In genomic region chr17:75135946-75136345, GRCh38 we compare ENCODE assay signal across 21 cellular contexts. TPM values are rescaled to one million over a fixed set of nuclear protein-coding genes. Genes with fewer than 3 reads are reported as not detected.
DNase-seq lines count a peak whose midpoint lies in the region; ATAC-seq, FAIRE-seq and TF ChIP-seq lines count a peak whose summit lies in the region.
"Had no signal": no experiment of that assay in that cellular context is flagged by ENCODE, and none has a peak within 500 bp of the region (broad histone marks: within the 10 kb centered on the region; RNA-seq: fewer than 3 reads in every experiment).

No MANE protein-coding gene starts in this region.

- no peak overlapping the region for H3K23ac ChIP-seq in H9 (ENCODE audit: insufficient read length, low read depth, low read length)

- no peak overlapping the region for H2BK5ac ChIP-seq in H9 (ENCODE audit: insufficient read length, low read length)

- H3K79me1 ChIP-seq in H9 (ENCODE audit: insufficient read depth, low read depth, low read length, poor library complexity, severe bottlenecking): peaks cover 5% of the 10 kb centered on the region

- peaks cover 3% of the 10 kb centered on the region for H3K23me2 ChIP-seq in H9 (ENCODE audit: insufficient read length, low read depth, low read length, poor library complexity, severe bottlenecking)

- H3K27ac ChIP-seq in A673 (ENCODE audit: low read depth, low read length, poor library complexity, severe bottlenecking) (peak overlapping the region; percentile 40), H9 (ENCODE audit: insufficient read length, low read depth, low read length) (no peak overlapping the region), K562 (ENCODE audit: extremely low read depth, low read depth, low read length) (no peak overlapping the region; the same call in 2 of the 3 replicates), mesodermal cell (ENCODE audit: low read depth, low read length, severe bottlenecking) (peak overlapping the region; percentile 29), kidney (ENCODE audit: low read depth in 2 of 2, low read length in 2 of 2) (no peak overlapping the region)
- H3K27ac ChIP-seq: gastroesophageal sphincter, suprapubic skin had no signal

- no peak for ATAC-seq in K562
- ATAC-seq: gastroesophageal sphincter, left lobe of liver had no signal

- no peak overlapping the region for H3K18ac ChIP-seq in H9 (ENCODE audit: insufficient read length, low read depth, low read length)

- H4K20me1 ChIP-seq in H9 (ENCODE audit: control insufficient read depth, insufficient read depth, insufficient read length) (no peaks in the 10 kb centered on the region), K562 (replicated peaks; ENCODE audit: control insufficient read depth, insufficient read depth, low read length) (no peaks in the 10 kb centered on the region)

- in situ Hi-C loops in K562 (cut with MboI): no loop called here

- H3T11ph ChIP-seq in H9 (ENCODE audit: low read length): no peak overlapping the region

- no peaks in the 10 kb centered on the region for H3K9me3 Mint-ChIP-seq in H9

- no peak overlapping the region for H4K8ac ChIP-seq in H9 (replicated peaks; ENCODE audit: insufficient read length, low read depth, low read length)

- no peak overlapping the region for H2AK5ac ChIP-seq in H9 (ENCODE audit: insufficient read length, low read length)

- no peak overlapping the region for H3K4me3 Mint-ChIP-seq in H9

- TF ChIP-seq CTCF in A673 (conservative IDR thresholded peaks at IDR 0.05; ENCODE audit: low read depth, low read length): no peak
- no peak for TF ChIP-seq CTCF in H9 (conservative IDR thresholded peaks at IDR 0.05)
- no peak for TF ChIP-seq CTCF in K562 (IDR thresholded peaks at IDR 0.05 in 2 of 3, conservative IDR thresholded peaks at IDR 0.05 in 1 of 3; ENCODE audit: insufficient read depth in 2 of 3, low read depth in 1 of 3, low read length in 3 of 3)
- TF ChIP-seq CTCF in kidney (IDR thresholded peaks at IDR 0.05; ENCODE audit: borderline replicate concordance, extremely low read depth, insufficient read depth): no peak

- no peaks in the 10 kb centered on the region for H3K79me2 ChIP-seq in H9 (ENCODE audit: insufficient read depth, low read length)
- peaks cover 9% of the 10 kb centered on the region for H3K79me2 ChIP-seq in K562 (ENCODE audit: control insufficient read depth, insufficient read depth, low read length)

- H2AFZ ChIP-seq in H9 (ENCODE audit: low read length): no peak overlapping the region
- H2AFZ ChIP-seq in K562 (ENCODE audit: low read depth, low read length): no peak overlapping the region

- H3K27me3 Mint-ChIP-seq in H9 (ENCODE audit: low read depth): no peaks in the 10 kb centered on the region; the same call in 1 of the 2 replicates

- intact Hi-C loops in A673 (cut with micrococcal nuclease; ENCODE audit: unreplicated experiment): no loop called here
- intact Hi-C loops in K562 (cut with micrococcal nuclease): no loop called here
- intact Hi-C loops in kidney (cut with DNase I): no loop called here

- H3K9me1 ChIP-seq in K562 (ENCODE audit: control insufficient read depth, insufficient read depth, low read length): no peaks in the 10 kb centered on the region

- no peak overlapping the region for H3K4me2 ChIP-seq in H9 (ENCODE audit: insufficient read depth, insufficient read length, low read length)
- H3K4me2 ChIP-seq in K562 (ENCODE audit: insufficient read depth, low read length): no peak overlapping the region

- no peak overlapping the region for H4K5ac ChIP-seq in H9 (ENCODE audit: insufficient read length, low read depth, low read length)

- CTCF ChIA-PET in A673 (lab: Charles Lee): no interaction called here
- CTCF ChIA-PET in K562 (lab: Yijun Ruan, JAX; ENCODE audit: low intra/inter-chr PET ratio): no interaction called here

- peak overlapping the region in 2 of 3 experiments; percentile 59 to 88; a peak in 4 of 7 replicates for H3K27ac Mint-ChIP-seq in H9

- TF ChIP-seq RAD21 in K562 (CRISPR knock-in tag; conservative IDR thresholded peaks at IDR 0.05 in 1 of 2, IDR thresholded peaks at IDR 0.05 in 1 of 2): no peak

- no peak overlapping the region for H2BK15ac ChIP-seq in H9 (ENCODE audit: low read depth, low read length)

- H4K91ac ChIP-seq in H9 (ENCODE audit: insufficient read length, low read depth, low read length): no peak overlapping the region

- no peak overlapping the region for H2BK12ac ChIP-seq in H9 (ENCODE audit: insufficient read length, low read depth, low read length)

- H3K56ac ChIP-seq in H9 (ENCODE audit: insufficient read length, low read depth, low read length): no peak overlapping the region

- H3K9ac ChIP-seq in H9 (ENCODE audit: extremely low read depth, insufficient read length, low read length): no peak overlapping the region
- peak overlapping the region in 1 of 2 experiments; percentile 81; a peak in 1 of 4 replicates for H3K9ac ChIP-seq in K562 (ENCODE audit: insufficient read depth in 1 of 2, low read depth in 2 of 2, low read length in 2 of 2)
- no peak overlapping the region for H3K9ac ChIP-seq in kidney (ENCODE audit: low read length in 2 of 2)

- H3K4ac ChIP-seq in H9 (ENCODE audit: low read depth, low read length): no peak overlapping the region

- no peak overlapping the region for H2BK20ac ChIP-seq in H9 (ENCODE audit: low read depth, low read length, poor library complexity, severe bottlenecking)

- no peak overlapping the region for H2BK120ac ChIP-seq in H9 (ENCODE audit: low read depth, low read length, poor library complexity, severe bottlenecking)

- no TSS peak for BruUV-seq in A673 (replicated peaks; lab: Mats Ljungman, UMichigan)
- no TSS peak for BruUV-seq in K562 (replicated peaks; lab: Mats Ljungman, UMichigan)

- H3K36me3 ChIP-seq in A673 (ENCODE audit: insufficient read depth, low read length, poor library complexity, severe bottlenecking): peaks cover 56% of the 10 kb centered on the region
- peaks cover 58% of the 10 kb centered on the region for H3K36me3 ChIP-seq in K562 (ENCODE audit: control insufficient read depth, insufficient read depth, low read length)
- H3K36me3 ChIP-seq in mesodermal cell (ENCODE audit: control insufficient read depth, insufficient read depth, low read length): peaks cover 59% of the 10 kb centered on the region
- H3K36me3 ChIP-seq in kidney (ENCODE audit: control insufficient read depth in 1 of 2, insufficient read depth in 2 of 2, low read length in 2 of 2): no peaks in the 10 kb centered on the region

- no peak overlapping the region for H3K4me3 ChIP-seq in A673 (ENCODE audit: low read depth, low read length, poor library complexity, severe bottlenecking)
- no peak overlapping the region for H3K4me3 ChIP-seq in K562
- H3K4me3 ChIP-seq in mesodermal cell (ENCODE audit: extremely low read depth, insufficient read depth, low read length, poor library complexity, severe bottlenecking): no peak overlapping the region
- no peak overlapping the region for H3K4me3 ChIP-seq in kidney (ENCODE audit: low read length in 2 of 2)
- H3K4me3 ChIP-seq: gastroesophageal sphincter, suprapubic skin had no signal

- H3K27me3 ChIP-seq in A673 (replicated peaks; ENCODE audit: insufficient read depth, low read depth, low read length, poor library complexity) (no peaks in the 10 kb centered on the region), H9 (ENCODE audit: insufficient read depth, low read length) (no peaks in the 10 kb centered on the region), K562 (ENCODE audit: control insufficient read depth in 2 of 2, insufficient read depth in 2 of 2, low read length in 2 of 2) (no peaks in the 10 kb centered on the region)
- H3K27me3 ChIP-seq: gastroesophageal sphincter, suprapubic skin had no signal

- no CpG with 5 or more reads among the region's 8 CpGs for WGBS in H9 (ENCODE audit: extremely low coverage, insufficient read length, low lambda C conversion rate)
- WGBS in K562 (ENCODE audit: insufficient coverage, low coverage, missing lambda C conversion rate): 94% methylated on average over 7 of the region's 8 CpGs
- WGBS in mesodermal cell (ENCODE audit: insufficient coverage in 2 of 2), 2 experiments: 94 to 97% methylated on average over 4 to 8 of the region's 8 CpGs

- H3K36me3 Mint-ChIP-seq in H9 (ENCODE audit: insufficient read depth in 1 of 3, low read depth in 3 of 3): peaks cover 17 to 54% (median 48%) of the 10 kb centered on the region in 3 experiments; a peak in 6 of 7 replicates

- no peaks in the 10 kb centered on the region for H3K9me3 ChIP-seq in A673 (ENCODE audit: low read depth, low read length, poor library complexity, severe bottlenecking)
- H3K9me3 ChIP-seq in H9 (ENCODE audit: control insufficient read depth, low read depth, low read length): no peaks in the 10 kb centered on the region
- H3K9me3 ChIP-seq in K562 (replicated peaks; ENCODE audit: control insufficient read depth, insufficient read depth, low read depth, low read length): no peaks in the 10 kb centered on the region
- no peaks in the 10 kb centered on the region for H3K9me3 ChIP-seq in mesodermal cell (ENCODE audit: control insufficient read depth, low read length)
- no peaks in the 10 kb centered on the region for H3K9me3 ChIP-seq in kidney (ENCODE audit: control insufficient read depth in 1 of 2, low read length in 2 of 2)
- H3K9me3 ChIP-seq: gastroesophageal sphincter, suprapubic skin had no signal

- TF ChIP-seq EP300 in K562 (IDR thresholded peaks at IDR 0.05; ENCODE audit: low read length): no peak

- no peak for TF ChIP-seq POLR2A in K562 (conservative IDR thresholded peaks at IDR 0.05)

- FAIRE-seq in K562 (lab: Jason Lieb, UNC) (no peak), kidney (lab: Jason Lieb, UNC) (no peak)
- FAIRE-seq: colon, D721Med had no signal

- POLR2A ChIA-PET in A673 (lab: Charles Lee; ENCODE audit: low non-redundant PET): no interaction called here
- POLR2A ChIA-PET in K562 (lab: Yijun Ruan, JAX): interaction anchor here (0.7 to 6.3 kb wide), 5 partner anchors 10 to 124 kb away, joined by 3 to 58 read pairs (median 5); no protein-coding TSS in a partner anchor

- DNase-seq in A673 (ENCODE audit: low spot score) (no peak), H9 (no peak), K562 (ENCODE audit: extremely low read depth in 1 of 4, low spot score in 3 of 4) (no peak), cortex of kidney (lab: John Stamatoyannopoulos, UW) (no peak), amygdala (lab: John Stamatoyannopoulos, UW) (no peak), hippocampal formation (lab: John Stamatoyannopoulos, UW) (no peak), kidney (no peak)
- DNase-seq: activated CD8-positive, alpha-beta memory T cell treated with anti-CD3 and anti-CD28 coated beads for 24 hours; activated effector memory CD4-positive, alpha-beta T cell treated with anti-CD3 and anti-CD28 coated beads, Interleukin-2, amount 50 U/mL, for 16 hours; HCEC 1CT; NCI-H1048; NCI-H2081 treated with DMSO at 0.1 percent for 48 hours; NCI-H510A treated with DMSO at 0.1 percent for 48 hours; nucleus accumbens; stimulated activated CD4-positive, alpha-beta T cell treated with anti-CD3 and anti-CD28 coated beads, Interleukin-2, amount 100 ng/mL, for 48 hours had no signal

- H3K4me1 Mint-ChIP-seq in H9: peaks cover 0 to 2% of the 10 kb centered on the region in 2 experiments; a peak in 1 of 4 replicates

- H3K4me1 ChIP-seq in A673 (ENCODE audit: insufficient read depth, low read length, poor library complexity, severe bottlenecking) (peaks cover 4% of the 10 kb centered on the region), H9 (ENCODE audit: insufficient read depth, low read length) (no peaks in the 10 kb centered on the region), K562 (replicated peaks in 1 of 2; ENCODE audit: control insufficient read depth in 2 of 2, insufficient read depth in 2 of 2, low read length in 2 of 2) (peaks cover 8 to 19% of the 10 kb centered on the region in 2 experiments; a peak in 4 of 5 replicates), mesodermal cell (ENCODE audit: control insufficient read depth, insufficient read depth, low read length, poor library complexity, severe bottlenecking) (peaks cover 6% of the 10 kb centered on the region), kidney (ENCODE audit: control insufficient read depth in 1 of 2, insufficient read depth in 1 of 2, low read depth in 1 of 2, low read length in 2 of 2) (no peaks in the 10 kb centered on the region)

- H3K14ac ChIP-seq in H9 (ENCODE audit: insufficient read depth, low read length): no peak overlapping the region

RNA-seq across cellular contexts. Expression of gene NT5C, which starts 4.4 kb away (rescaled TPM):
- 43.3 and 50.0 TPM in 2 replicates for total RNA-seq in A673 (2021)
- total RNA-seq in H9 (2021): 76.2 and 77.7 TPM in 2 replicates
- total RNA-seq in K562 (2011; cell fraction: chromatin; rRNA removed; ENCODE audit: low replicate concordance): 23.9 and 63.5 TPM in 2 replicates
- total RNA-seq in K562 (2011; cell fraction: nucleolus; rRNA removed): 83.5 and 103 TPM in 2 replicates
- total RNA-seq in K562 (2011; cell fraction: nucleoplasm; rRNA removed): 34.3 and 56.2 TPM in 2 replicates
- 150 and 205 TPM in 2 replicates for total RNA-seq in K562 (2014; rRNA removed)
- 21.5 and 31.6 TPM in 2 replicates for total RNA-seq in K562 (2014; rRNA removed; fragmentation: Illumina TruSeq; extraction: Trizol)
- 55.3 and 56.6 TPM in 2 replicates for total RNA-seq in K562 (2015; rRNA removed; fragmentation: Illumina TruSeq; extraction: Trizol)
- 94.3 and 95.0 TPM in 2 replicates for total RNA-seq in K562 (2021)
- polyA plus RNA-seq in K562 (2011; rRNA removed): 45.0 and 55.6 TPM in 2 replicates
- polyA plus RNA-seq in K562 (2011; cell fraction: cytosol; rRNA removed): 71.8 and 135 TPM in 2 replicates
- 170 and 227 TPM in 2 replicates for polyA plus RNA-seq in K562 (2011; cell fraction: nucleus; rRNA removed)
- polyA plus RNA-seq in K562 (2012): 54.2 and 75.4 TPM in 2 replicates
- polyA plus RNA-seq in K562 (2014; fragmentation: Illumina TruSeq; extraction: Trizol): 31.0 and 40.2 TPM in 2 replicates
- polyA plus RNA-seq in K562 (2014; fragmentation: Nextera tagmentation; extraction: Ambion mirVana): 1 to 10 TPM; 2.9 to 5.0 TPM
- 167 and 175 TPM in 2 replicates for polyA plus RNA-seq in K562 (2014; rRNA removed)
- polyA minus RNA-seq in K562 (2011; rRNA and poly(A)+ RNA removed): 6.2 and 7.8 TPM in 2 replicates
- 10.3 and 17.4 TPM in 2 replicates for polyA minus RNA-seq in K562 (2011; cell fraction: cytosol; rRNA and poly(A)+ RNA removed)
- polyA minus RNA-seq in K562 (2011; cell fraction: nucleus; rRNA and poly(A)+ RNA removed): 41.6 and 46.9 TPM in 2 replicates
- polyA plus RNA-seq in mesodermal cell (2013, experiment 1 of 2): 51.3 TPM
- 43.2 TPM for polyA plus RNA-seq in mesodermal cell (2013, experiment 2 of 2)
- total RNA-seq in kidney: 59.4 TPM
- polyA plus RNA-seq in kidney (ENCODE audit: insufficient read depth, low read depth, low replicate concordance): 74.9 TPM

RNA-seq across cellular contexts. Expression of gene JPT1, which starts 18.4 kb away (rescaled TPM):
- total RNA-seq in A673 (2021) (493 and 526 TPM in 2 replicates), H9 (2021) (265 and 275 TPM in 2 replicates), K562 (2014; rRNA removed) (131 and 132 TPM in 2 replicates), K562 (2014; rRNA removed; fragmentation: Illumina TruSeq; extraction: Trizol) (168 and 185 TPM in 2 replicates), K562 (2015; rRNA removed; fragmentation: Illumina TruSeq; extraction: Trizol) (290 and 292 TPM in 2 replicates), K562 (2021) (243 and 245 TPM in 2 replicates), kidney (76.4 TPM)
- 60.0 and 81.0 TPM in 2 replicates for total RNA-seq in K562 (2011; cell fraction: chromatin; rRNA removed; ENCODE audit: low replicate concordance)
- total RNA-seq in K562 (2011; cell fraction: nucleolus; rRNA removed): 77.1 and 90.4 TPM in 2 replicates
- total RNA-seq in K562 (2011; cell fraction: nucleoplasm; rRNA removed): 68.9 and 75.0 TPM in 2 replicates
- polyA plus RNA-seq in K562 (2011; rRNA removed) (54.0 and 56.7 TPM in 2 replicates), K562 (2014; fragmentation: Illumina TruSeq; extraction: Trizol) (276 and 277 TPM in 2 replicates), K562 (2014; fragmentation: Nextera tagmentation; extraction: Ambion mirVana) (10 to 100 TPM; 67.8 to 77.7 TPM), K562 (2014; rRNA removed) (144 and 237 TPM in 2 replicates), kidney (ENCODE audit: insufficient read depth, low read depth, low replicate concordance) (122 TPM)
- 112 and 122 TPM in 2 replicates for polyA plus RNA-seq in K562 (2011; cell fraction: cytosol; rRNA removed)
- 68.8 and 82.6 TPM in 2 replicates for polyA plus RNA-seq in K562 (2011; cell fraction: nucleus; rRNA removed)
- polyA plus RNA-seq in K562 (2012): 165 and 353 TPM in 2 replicates
- 46.8 and 55.1 TPM in 2 replicates for polyA minus RNA-seq in K562 (2011; rRNA and poly(A)+ RNA removed)
- 131 and 146 TPM in 2 replicates for polyA minus RNA-seq in K562 (2011; cell fraction: cytosol; rRNA and poly(A)+ RNA removed)
- 35.1 and 49.8 TPM in 2 replicates for polyA minus RNA-seq in K562 (2011; cell fraction: nucleus; rRNA and poly(A)+ RNA removed)
- polyA plus RNA-seq in mesodermal cell (2013, experiment 1 of 2): 232 TPM
- 214 TPM for polyA plus RNA-seq in mesodermal cell (2013, experiment 2 of 2)

RNA-seq across cellular contexts. Expression of gene ARMC7, which starts 26.2 kb away (rescaled TPM):
- 11.8 and 12.3 TPM in 2 replicates for total RNA-seq in A673 (2021)
- total RNA-seq in H9 (2021): 22.4 and 22.8 TPM in 2 replicates
- 16.9 and 36.5 TPM in 2 replicates for total RNA-seq in K562 (2011; cell fraction: chromatin; rRNA removed; ENCODE audit: low replicate concordance)
- total RNA-seq in K562 (2011; cell fraction: nucleolus; rRNA removed): 20.5 and 25.8 TPM in 2 replicates
- total RNA-seq in K562 (2011; cell fraction: nucleoplasm; rRNA removed): 16.9 and 19.5 TPM in 2 replicates
- 5.9 and 10.2 TPM in 2 replicates for total RNA-seq in K562 (2014; rRNA removed)
- total RNA-seq in K562 (2014; rRNA removed; fragmentation: Illumina TruSeq; extraction: Trizol): 4.1 and 5.1 TPM in 2 replicates
- 9.5 and 10.1 TPM in 2 replicates for total RNA-seq in K562 (2015; rRNA removed; fragmentation: Illumina TruSeq; extraction: Trizol)
- 15.2 TPM in 2 replicates for total RNA-seq in K562 (2021)
- polyA plus RNA-seq in K562 (2011; rRNA removed): 3.9 and 8.0 TPM in 2 replicates
- 9.1 and 13.1 TPM in 2 replicates for polyA plus RNA-seq in K562 (2011; cell fraction: cytosol; rRNA removed)
- polyA plus RNA-seq in K562 (2011; cell fraction: nucleus; rRNA removed): 8.4 and 8.7 TPM in 2 replicates
- 15.4 and 16.8 TPM in 2 replicates for polyA plus RNA-seq in K562 (2012)
- polyA plus RNA-seq in K562 (2014; fragmentation: Illumina TruSeq; extraction: Trizol): 8.7 and 12.7 TPM in 2 replicates
- 1 to 10 TPM; 1.4 to 2.8 TPM for polyA plus RNA-seq in K562 (2014; fragmentation: Nextera tagmentation; extraction: Ambion mirVana)
- 5.9 and 8.9 TPM in 2 replicates for polyA plus RNA-seq in K562 (2014; rRNA removed)
- polyA minus RNA-seq in K562 (2011; rRNA and poly(A)+ RNA removed): 8.0 and 8.3 TPM in 2 replicates
- 8.3 and 9.9 TPM in 2 replicates for polyA minus RNA-seq in K562 (2011; cell fraction: cytosol; rRNA and poly(A)+ RNA removed)
- polyA minus RNA-seq in K562 (2011; cell fraction: nucleus; rRNA and poly(A)+ RNA removed): 6.9 and 11.7 TPM in 2 replicates
- 10.1 TPM for polyA plus RNA-seq in mesodermal cell (2013, experiment 1 of 2)
- polyA plus RNA-seq in mesodermal cell (2013, experiment 2 of 2): 10.2 TPM
- 31.8 TPM for total RNA-seq in kidney
- 35.1 TPM for polyA plus RNA-seq in kidney (ENCODE audit: insufficient read depth, low read depth, low replicate concordance)

RNA-seq across cellular contexts. Expression of gene SUMO2, which starts 46.8 kb away (rescaled TPM):
- total RNA-seq in A673 (2021) (681 and 703 TPM in 2 replicates), H9 (2021) (813 and 824 TPM in 2 replicates), K562 (2014; rRNA removed) (170 and 203 TPM in 2 replicates), K562 (2014; rRNA removed; fragmentation: Illumina TruSeq; extraction: Trizol) (379 and 441 TPM in 2 replicates), K562 (2015; rRNA removed; fragmentation: Illumina TruSeq; extraction: Trizol) (361 and 419 TPM in 2 replicates), K562 (2021) (511 and 520 TPM in 2 replicates), kidney (315 TPM)
- 15.8 and 22.4 TPM in 2 replicates for total RNA-seq in K562 (2011; cell fraction: chromatin; rRNA removed; ENCODE audit: low replicate concordance)
- total RNA-seq in K562 (2011; cell fraction: nucleolus; rRNA removed): 14.9 and 18.3 TPM in 2 replicates
- total RNA-seq in K562 (2011; cell fraction: nucleoplasm; rRNA removed): 30.7 and 43.9 TPM in 2 replicates
- polyA plus RNA-seq in K562 (2011; rRNA removed) (414 and 505 TPM in 2 replicates), K562 (2014; fragmentation: Illumina TruSeq; extraction: Trizol) (233 and 262 TPM in 2 replicates), K562 (2014; fragmentation: Nextera tagmentation; extraction: Ambion mirVana) (100 to 1,000 TPM; 570 to 733 TPM), K562 (2014; rRNA removed) (157 and 222 TPM in 2 replicates), kidney (ENCODE audit: insufficient read depth, low read depth, low replicate concordance) (279 TPM)
- 43.5 and 104 TPM in 2 replicates for polyA plus RNA-seq in K562 (2011; cell fraction: cytosol; rRNA removed)
- 60.3 and 118 TPM in 2 replicates for polyA plus RNA-seq in K562 (2011; cell fraction: nucleus; rRNA removed)
- polyA plus RNA-seq in K562 (2012): 290 and 393 TPM in 2 replicates
- 133 and 157 TPM in 2 replicates for polyA minus RNA-seq in K562 (2011; rRNA and poly(A)+ RNA removed)
- polyA minus RNA-seq in K562 (2011; cell fraction: cytosol; rRNA and poly(A)+ RNA removed): 208 and 214 TPM in 2 replicates
- 9.2 and 28.8 TPM in 2 replicates for polyA minus RNA-seq in K562 (2011; cell fraction: nucleus; rRNA and poly(A)+ RNA removed)
- 545 TPM for polyA plus RNA-seq in mesodermal cell (2013, experiment 1 of 2)
- polyA plus RNA-seq in mesodermal cell (2013, experiment 2 of 2): 540 TPM

RNA-seq across cellular contexts. Expression of gene SLC16A5, which starts 48.2 kb away (rescaled TPM):
- total RNA-seq in A673 (2021) (0.80 and 3.1 TPM in 2 replicates), H9 (2021) (17.0 and 17.1 TPM in 2 replicates), K562 (2014; rRNA removed) (0.65 and 1.1 TPM in 2 replicates), K562 (2014; rRNA removed; fragmentation: Illumina TruSeq; extraction: Trizol) (0.64 and 0.65 TPM in 2 replicates), K562 (2015; rRNA removed; fragmentation: Illumina TruSeq; extraction: Trizol) (0.33 and 0.75 TPM in 2 replicates), K562 (2021) (2.6 and 3.1 TPM in 2 replicates), kidney (184 TPM)
- total RNA-seq in K562 (2011; cell fraction: chromatin; rRNA removed; ENCODE audit: low replicate concordance): 3.1 and 9.9 TPM in 2 replicates
- total RNA-seq in K562 (2011; cell fraction: nucleolus; rRNA removed): 6.2 and 7.8 TPM in 2 replicates
- 3.5 and 5.4 TPM in 2 replicates for total RNA-seq in K562 (2011; cell fraction: nucleoplasm; rRNA removed)
- polyA plus RNA-seq in K562 (2011; rRNA removed) (1.2 and 1.8 TPM in 2 replicates), K562 (2014; fragmentation: Illumina TruSeq; extraction: Trizol) (0.91 and 1.8 TPM in 2 replicates), K562 (2014; fragmentation: Nextera tagmentation; extraction: Ambion mirVana) (under 1 TPM; 0.06 to 0.11 TPM), K562 (2014; rRNA removed) (1.8 and 2.4 TPM in 2 replicates), kidney (ENCODE audit: insufficient read depth, low read depth, low replicate concordance) (28.4 TPM)
- polyA plus RNA-seq in K562 (2011; cell fraction: cytosol; rRNA removed): 2.0 and 4.5 TPM in 2 replicates
- 8.3 and 12.8 TPM in 2 replicates for polyA plus RNA-seq in K562 (2011; cell fraction: nucleus; rRNA removed)
- polyA plus RNA-seq in K562 (2012): 1.1 and 4.0 TPM in 2 replicates
- polyA minus RNA-seq in K562 (2011; rRNA and poly(A)+ RNA removed): 0.63 and 0.88 TPM in 2 replicates
- polyA minus RNA-seq in K562 (2011; cell fraction: cytosol; rRNA and poly(A)+ RNA removed): 2.2 and 2.7 TPM in 2 replicates
- polyA minus RNA-seq in K562 (2011; cell fraction: nucleus; rRNA and poly(A)+ RNA removed): 2.2 and 2.4 TPM in 2 replicates
- polyA plus RNA-seq in mesodermal cell (2013, experiment 1 of 2): 20.1 TPM
- 19.1 TPM for polyA plus RNA-seq in mesodermal cell (2013, experiment 2 of 2)

Comparison
In these comparisons a context has a peak if more than half of its experiments do, and no peak if none do; other contexts are left out.
1. H3K27ac ChIP-seq: peak in A673 (single experiment) and mesodermal cell (single experiment); none in H9 (single experiment), K562 (single experiment) and kidney (0 of 2).